Comparison of ENCODE assay signal across 1 cellular context in the genomic region with DNA sequence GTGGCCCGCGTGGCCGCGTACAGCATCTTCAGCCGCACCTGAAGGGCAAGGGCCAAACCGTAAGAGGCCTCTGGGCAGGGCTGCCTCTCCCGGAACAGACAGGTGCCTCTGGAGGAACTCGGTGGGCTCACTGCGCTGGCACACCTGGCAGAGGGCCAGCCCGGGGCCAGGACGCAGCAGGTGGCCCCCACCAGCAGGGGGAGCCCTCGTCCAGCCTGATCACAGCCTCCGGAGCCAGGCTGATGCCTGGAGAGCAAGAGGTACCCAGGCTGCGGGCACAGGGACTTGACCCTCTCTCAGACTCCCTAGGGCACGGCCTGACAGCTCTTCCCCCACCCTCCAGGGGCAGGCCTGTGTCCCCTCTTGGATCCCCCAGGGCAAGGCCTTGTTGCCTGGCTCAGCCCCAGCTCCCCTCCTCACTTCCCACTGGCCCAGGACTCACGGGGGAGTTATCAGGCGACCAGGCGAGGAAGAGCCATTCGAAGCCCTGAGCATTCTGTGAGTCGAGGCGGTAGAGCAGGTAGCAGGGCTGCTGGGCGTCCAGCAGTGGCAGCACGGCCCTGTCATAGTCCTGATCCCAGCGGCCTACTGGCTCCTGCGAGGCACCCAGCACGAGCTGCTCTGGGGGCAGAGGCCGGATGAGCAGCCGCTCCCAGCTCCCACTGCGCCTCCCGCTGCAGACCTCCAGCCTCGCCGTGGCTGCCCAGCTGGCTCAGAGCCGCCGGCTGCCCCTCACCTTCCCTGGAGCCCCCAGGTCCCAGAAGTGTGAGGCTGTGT.
TF ChIP-seq lines count a peak whose summit lies in the region.

No MANE protein-coding gene starts in this region.

TF ChIP-seq in GM12878, 131 proteins besides CTCF, POLR2A, EP300 and RAD21 (continued from another document and continues in another):
- TF ChIP-seq, protein P1, sequence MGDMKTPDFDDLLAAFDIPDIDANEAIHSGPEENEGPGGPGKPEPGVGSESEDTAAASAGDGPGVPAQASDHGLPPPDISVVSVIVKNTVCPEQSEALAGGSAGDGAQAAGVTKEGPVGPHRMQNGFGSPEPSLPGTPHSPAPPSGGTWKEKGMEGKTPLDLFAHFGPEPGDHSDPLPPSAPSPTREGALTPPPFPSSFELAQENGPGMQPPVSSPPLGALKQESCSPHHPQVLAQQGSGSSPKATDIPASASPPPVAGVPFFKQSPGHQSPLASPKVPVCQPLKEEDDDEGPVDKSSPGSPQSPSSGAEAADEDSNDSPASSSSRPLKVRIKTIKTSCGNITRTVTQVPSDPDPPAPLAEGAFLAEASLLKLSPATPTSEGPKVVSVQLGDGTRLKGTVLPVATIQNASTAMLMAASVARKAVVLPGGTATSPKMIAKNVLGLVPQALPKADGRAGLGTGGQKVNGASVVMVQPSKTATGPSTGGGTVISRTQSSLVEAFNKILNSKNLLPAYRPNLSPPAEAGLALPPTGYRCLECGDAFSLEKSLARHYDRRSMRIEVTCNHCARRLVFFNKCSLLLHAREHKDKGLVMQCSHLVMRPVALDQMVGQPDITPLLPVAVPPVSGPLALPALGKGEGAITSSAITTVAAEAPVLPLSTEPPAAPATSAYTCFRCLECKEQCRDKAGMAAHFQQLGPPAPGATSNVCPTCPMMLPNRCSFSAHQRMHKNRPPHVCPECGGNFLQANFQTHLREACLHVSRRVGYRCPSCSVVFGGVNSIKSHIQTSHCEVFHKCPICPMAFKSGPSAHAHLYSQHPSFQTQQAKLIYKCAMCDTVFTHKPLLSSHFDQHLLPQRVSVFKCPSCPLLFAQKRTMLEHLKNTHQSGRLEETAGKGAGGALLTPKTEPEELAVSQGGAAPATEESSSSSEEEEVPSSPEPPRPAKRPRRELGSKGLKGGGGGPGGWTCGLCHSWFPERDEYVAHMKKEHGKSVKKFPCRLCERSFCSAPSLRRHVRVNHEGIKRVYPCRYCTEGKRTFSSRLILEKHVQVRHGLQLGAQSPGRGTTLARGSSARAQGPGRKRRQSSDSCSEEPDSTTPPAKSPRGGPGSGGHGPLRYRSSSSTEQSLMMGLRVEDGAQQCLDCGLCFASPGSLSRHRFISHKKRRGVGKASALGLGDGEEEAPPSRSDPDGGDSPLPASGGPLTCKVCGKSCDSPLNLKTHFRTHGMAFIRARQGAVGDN (IDR thresholded peaks at IDR 0.05), result no peak
- TF ChIP-seq, protein P2, sequence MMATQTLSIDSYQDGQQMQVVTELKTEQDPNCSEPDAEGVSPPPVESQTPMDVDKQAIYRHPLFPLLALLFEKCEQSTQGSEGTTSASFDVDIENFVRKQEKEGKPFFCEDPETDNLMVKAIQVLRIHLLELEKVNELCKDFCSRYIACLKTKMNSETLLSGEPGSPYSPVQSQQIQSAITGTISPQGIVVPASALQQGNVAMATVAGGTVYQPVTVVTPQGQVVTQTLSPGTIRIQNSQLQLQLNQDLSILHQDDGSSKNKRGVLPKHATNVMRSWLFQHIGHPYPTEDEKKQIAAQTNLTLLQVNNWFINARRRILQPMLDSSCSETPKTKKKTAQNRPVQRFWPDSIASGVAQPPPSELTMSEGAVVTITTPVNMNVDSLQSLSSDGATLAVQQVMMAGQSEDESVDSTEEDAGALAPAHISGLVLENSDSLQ (IDR thresholded peaks at IDR 0.05), result no peak
- TF ChIP-seq IKZF1 (conservative IDR thresholded peaks at IDR 0.05) (0 out of 2 replicates have a peak, but pooled peaks have one; percentile 23), SREBF1 (IDR thresholded peaks at IDR 0.05; ENCODE audit: low read length) (no peak), KLF5 (IDR thresholded peaks at IDR 0.05; ENCODE audit: partially characterized antibody) (no peak), CREB1 (IDR thresholded peaks at IDR 0.05; ENCODE audit: low read depth) (no peak), SUPT20H (IDR thresholded peaks at IDR 0.05; ENCODE audit: borderline replicate concordance, control insufficient read depth, low read depth, low read length) (no peak), SPI1 (IDR thresholded peaks at IDR 0.05; ENCODE audit: borderline replicate concordance, insufficient read depth, low read depth, low read length) (no peak), ESRRA (IDR thresholded peaks at IDR 0.05; ENCODE audit: low read length) (no peak), CHD2 (IDR thresholded peaks at IDR 0.05; ENCODE audit: borderline replicate concordance, low read depth, low read length) (no peak), TCF3 (IDR thresholded peaks at IDR 0.05; ENCODE audit: borderline replicate concordance, insufficient read depth, low read depth, low read length) (peak; percentile 75; the same call in 1 of the 2 replicates), YBX1 (IDR thresholded peaks at IDR 0.05) (no peak), SMAD1 (IDR thresholded peaks at IDR 0.05; ENCODE audit: low read depth, partially characterized antibody) (peak; percentile 86)
- TF ChIP-seq, protein P3, sequence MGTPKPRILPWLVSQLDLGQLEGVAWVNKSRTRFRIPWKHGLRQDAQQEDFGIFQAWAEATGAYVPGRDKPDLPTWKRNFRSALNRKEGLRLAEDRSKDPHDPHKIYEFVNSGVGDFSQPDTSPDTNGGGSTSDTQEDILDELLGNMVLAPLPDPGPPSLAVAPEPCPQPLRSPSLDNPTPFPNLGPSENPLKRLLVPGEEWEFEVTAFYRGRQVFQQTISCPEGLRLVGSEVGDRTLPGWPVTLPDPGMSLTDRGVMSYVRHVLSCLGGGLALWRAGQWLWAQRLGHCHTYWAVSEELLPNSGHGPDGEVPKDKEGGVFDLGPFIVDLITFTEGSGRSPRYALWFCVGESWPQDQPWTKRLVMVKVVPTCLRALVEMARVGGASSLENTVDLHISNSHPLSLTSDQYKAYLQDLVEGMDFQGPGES (IDR thresholded peaks at IDR 0.05), result no peak
- TF ChIP-seq, protein P4, sequence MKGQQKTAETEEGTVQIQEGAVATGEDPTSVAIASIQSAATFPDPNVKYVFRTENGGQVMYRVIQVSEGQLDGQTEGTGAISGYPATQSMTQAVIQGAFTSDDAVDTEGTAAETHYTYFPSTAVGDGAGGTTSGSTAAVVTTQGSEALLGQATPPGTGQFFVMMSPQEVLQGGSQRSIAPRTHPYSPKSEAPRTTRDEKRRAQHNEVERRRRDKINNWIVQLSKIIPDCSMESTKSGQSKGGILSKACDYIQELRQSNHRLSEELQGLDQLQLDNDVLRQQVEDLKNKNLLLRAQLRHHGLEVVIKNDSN (IDR thresholded peaks at IDR 0.05; ENCODE audit: borderline replicate concordance, extremely low read length, insufficient read depth, low read depth, low read length), result no peak
- TF ChIP-seq, protein P5, sequence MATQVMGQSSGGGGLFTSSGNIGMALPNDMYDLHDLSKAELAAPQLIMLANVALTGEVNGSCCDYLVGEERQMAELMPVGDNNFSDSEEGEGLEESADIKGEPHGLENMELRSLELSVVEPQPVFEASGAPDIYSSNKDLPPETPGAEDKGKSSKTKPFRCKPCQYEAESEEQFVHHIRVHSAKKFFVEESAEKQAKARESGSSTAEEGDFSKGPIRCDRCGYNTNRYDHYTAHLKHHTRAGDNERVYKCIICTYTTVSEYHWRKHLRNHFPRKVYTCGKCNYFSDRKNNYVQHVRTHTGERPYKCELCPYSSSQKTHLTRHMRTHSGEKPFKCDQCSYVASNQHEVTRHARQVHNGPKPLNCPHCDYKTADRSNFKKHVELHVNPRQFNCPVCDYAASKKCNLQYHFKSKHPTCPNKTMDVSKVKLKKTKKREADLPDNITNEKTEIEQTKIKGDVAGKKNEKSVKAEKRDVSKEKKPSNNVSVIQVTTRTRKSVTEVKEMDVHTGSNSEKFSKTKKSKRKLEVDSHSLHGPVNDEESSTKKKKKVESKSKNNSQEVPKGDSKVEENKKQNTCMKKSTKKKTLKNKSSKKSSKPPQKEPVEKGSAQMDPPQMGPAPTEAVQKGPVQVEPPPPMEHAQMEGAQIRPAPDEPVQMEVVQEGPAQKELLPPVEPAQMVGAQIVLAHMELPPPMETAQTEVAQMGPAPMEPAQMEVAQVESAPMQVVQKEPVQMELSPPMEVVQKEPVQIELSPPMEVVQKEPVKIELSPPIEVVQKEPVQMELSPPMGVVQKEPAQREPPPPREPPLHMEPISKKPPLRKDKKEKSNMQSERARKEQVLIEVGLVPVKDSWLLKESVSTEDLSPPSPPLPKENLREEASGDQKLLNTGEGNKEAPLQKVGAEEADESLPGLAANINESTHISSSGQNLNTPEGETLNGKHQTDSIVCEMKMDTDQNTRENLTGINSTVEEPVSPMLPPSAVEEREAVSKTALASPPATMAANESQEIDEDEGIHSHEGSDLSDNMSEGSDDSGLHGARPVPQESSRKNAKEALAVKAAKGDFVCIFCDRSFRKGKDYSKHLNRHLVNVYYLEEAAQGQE (IDR thresholded peaks at IDR 0.05; ENCODE audit: low read depth, low read length), result no peak
- TF ChIP-seq, protein P6, sequence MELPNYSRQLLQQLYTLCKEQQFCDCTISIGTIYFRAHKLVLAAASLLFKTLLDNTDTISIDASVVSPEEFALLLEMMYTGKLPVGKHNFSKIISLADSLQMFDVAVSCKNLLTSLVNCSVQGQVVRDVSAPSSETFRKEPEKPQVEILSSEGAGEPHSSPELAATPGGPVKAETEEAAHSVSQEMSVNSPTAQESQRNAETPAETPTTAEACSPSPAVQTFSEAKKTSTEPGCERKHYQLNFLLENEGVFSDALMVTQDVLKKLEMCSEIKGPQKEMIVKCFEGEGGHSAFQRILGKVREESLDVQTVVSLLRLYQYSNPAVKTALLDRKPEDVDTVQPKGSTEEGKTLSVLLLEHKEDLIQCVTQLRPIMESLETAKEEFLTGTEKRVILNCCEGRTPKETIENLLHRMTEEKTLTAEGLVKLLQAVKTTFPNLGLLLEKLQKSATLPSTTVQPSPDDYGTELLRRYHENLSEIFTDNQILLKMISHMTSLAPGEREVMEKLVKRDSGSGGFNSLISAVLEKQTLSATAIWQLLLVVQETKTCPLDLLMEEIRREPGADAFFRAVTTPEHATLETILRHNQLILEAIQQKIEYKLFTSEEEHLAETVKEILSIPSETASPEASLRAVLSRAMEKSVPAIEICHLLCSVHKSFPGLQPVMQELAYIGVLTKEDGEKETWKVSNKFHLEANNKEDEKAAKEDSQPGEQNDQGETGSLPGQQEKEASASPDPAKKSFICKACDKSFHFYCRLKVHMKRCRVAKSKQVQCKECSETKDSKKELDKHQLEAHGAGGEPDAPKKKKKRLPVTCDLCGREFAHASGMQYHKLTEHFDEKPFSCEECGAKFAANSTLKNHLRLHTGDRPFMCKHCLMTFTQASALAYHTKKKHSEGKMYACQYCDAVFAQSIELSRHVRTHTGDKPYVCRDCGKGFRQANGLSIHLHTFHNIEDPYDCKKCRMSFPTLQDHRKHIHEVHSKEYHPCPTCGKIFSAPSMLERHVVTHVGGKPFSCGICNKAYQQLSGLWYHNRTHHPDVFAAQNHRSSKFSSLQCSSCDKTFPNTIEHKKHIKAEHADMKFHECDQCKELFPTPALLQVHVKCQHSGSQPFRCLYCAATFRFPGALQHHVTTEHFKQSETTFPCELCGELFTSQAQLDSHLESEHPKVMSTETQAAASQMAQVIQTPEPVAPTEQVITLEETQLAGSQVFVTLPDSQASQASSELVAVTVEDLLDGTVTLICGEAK (IDR thresholded peaks at IDR 0.05; ENCODE audit: borderline replicate concordance), result no peak
- TF ChIP-seq, protein P7, sequence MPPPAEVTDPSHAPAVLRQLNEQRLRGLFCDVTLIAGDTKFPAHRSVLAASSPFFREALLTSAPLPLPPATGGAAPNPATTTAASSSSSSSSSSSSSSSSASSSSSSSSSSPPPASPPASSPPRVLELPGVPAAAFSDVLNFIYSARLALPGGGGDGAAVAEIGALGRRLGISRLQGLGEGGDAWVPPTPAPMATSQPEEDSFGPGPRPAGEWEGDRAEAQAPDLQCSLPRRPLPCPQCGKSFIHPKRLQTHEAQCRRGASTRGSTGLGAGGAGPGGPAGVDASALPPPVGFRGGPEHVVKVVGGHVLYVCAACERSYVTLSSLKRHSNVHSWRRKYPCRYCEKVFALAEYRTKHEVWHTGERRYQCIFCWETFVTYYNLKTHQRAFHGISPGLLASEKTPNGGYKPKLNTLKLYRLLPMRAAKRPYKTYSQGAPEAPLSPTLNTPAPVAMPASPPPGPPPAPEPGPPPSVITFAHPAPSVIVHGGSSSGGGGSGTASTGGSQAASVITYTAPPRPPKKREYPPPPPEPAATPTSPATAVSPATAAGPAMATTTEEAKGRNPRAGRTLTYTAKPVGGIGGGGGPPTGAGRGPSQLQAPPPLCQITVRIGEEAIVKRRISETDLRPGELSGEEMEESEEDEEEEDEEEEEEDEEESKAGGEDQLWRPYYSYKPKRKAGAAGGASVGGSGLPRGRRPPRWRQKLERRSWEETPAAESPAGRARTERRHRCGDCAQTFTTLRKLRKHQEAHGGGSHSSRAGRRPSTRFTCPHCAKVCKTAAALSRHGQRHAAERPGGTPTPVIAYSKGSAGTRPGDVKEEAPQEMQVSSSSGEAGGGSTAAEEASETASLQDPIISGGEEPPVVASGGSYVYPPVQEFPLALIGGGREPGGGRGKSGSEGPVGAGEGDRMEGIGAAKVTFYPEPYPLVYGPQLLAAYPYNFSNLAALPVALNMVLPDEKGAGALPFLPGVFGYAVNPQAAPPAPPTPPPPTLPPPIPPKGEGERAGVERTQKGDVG (CRISPR knock-in tag; IDR thresholded peaks at IDR 0.05), result no peak
- TF ChIP-seq, protein P8, sequence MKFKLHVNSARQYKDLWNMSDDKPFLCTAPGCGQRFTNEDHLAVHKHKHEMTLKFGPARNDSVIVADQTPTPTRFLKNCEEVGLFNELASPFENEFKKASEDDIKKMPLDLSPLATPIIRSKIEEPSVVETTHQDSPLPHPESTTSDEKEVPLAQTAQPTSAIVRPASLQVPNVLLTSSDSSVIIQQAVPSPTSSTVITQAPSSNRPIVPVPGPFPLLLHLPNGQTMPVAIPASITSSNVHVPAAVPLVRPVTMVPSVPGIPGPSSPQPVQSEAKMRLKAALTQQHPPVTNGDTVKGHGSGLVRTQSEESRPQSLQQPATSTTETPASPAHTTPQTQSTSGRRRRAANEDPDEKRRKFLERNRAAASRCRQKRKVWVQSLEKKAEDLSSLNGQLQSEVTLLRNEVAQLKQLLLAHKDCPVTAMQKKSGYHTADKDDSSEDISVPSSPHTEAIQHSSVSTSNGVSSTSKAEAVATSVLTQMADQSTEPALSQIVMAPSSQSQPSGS (IDR thresholded peaks at IDR 0.05; ENCODE audit: low read length), result no peak
